In the genomic region with DNA sequence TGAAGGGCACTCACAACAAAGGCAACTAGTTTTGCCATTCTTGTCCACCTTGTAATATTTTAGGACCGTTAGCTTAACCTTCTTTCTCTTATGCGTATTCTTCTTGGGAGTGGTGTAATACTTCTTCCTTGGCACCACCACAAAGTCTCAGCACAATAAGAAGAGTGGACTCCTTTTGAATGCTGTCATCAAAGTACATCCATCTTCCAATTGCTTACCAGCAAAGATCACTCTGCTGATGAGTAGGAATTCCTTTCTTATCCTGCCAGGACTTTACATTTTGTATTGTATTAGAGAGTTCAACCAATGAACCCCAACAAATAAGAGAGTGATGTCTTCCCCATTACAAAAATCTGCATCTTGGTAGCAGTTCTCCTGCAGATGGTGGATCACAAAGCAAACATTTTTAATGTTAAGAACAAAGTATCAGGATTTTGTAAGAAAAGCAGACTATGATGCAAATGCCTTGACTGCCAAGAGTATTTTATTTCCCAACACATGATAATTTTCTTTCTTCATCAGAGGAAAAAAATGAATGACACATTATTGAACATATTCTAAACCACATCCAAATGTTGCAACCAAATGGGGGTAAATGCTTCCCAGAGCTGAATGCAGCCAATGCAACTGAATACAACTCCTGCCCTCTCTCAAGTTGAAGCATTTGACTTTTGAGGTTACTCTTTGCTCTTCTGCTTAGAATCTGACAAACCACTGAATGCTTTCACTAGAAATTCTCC, we compare ENCODE assay signal across 12 cellular contexts. TPM values are rescaled to one million over a fixed set of nuclear protein-coding genes. Genes with fewer than 3 reads are reported as not detected.
A peak's percentile ranks its signal among the peaks of the same experiment; 100 is the strongest.
DNase-seq lines count a peak whose midpoint lies in the region; ATAC-seq and TF ChIP-seq lines count a peak whose summit lies in the region.
"Had no signal": no experiment of that assay in that cellular context is flagged by ENCODE, and none has a peak within 500 bp of the region (broad histone marks: within the 10 kb centered on the region; RNA-seq: fewer than 3 reads in every experiment).

No MANE protein-coding gene starts in this region.

- H4K8ac ChIP-seq in mesendoderm (ENCODE audit: low read depth, low read length) = no peak overlapping the region

- DNase-seq in GM03348 (ENCODE audit: low spot score) = peak; percentile 83
- no peak for DNase-seq in RWPE2 (ENCODE audit: low spot score)
- DNase-seq in foreskin fibroblast = peak; percentile 93 to 95
- DNase-seq in gastrocnemius medialis = peak; percentile 12 to 33
- no peak for DNase-seq in mesendoderm
- DNase-seq in stimulated activated CD4-positive, alpha-beta T cell treated with anti-CD3 and anti-CD28 coated beads, Interleukin-4, amount 100 ng/mL, for 1 hour = no peak
- DNase-seq: NCI-H1436 had no signal

- H3K9me3 ChIP-seq in RWPE2 (ENCODE audit: severe bottlenecking) = no peaks in the 10 kb centered on the region
- H3K9me3 ChIP-seq in gastrocnemius medialis = no peaks in the 10 kb centered on the region

- ATAC-seq in RWPE2 (ENCODE audit: low read depth) (peak; percentile 85), gastrocnemius medialis (peak; percentile 61 to 62), esophagus mucosa (no peak), HG03442 (IDR thresholded peaks at IDR 0.05; ENCODE audit: unreplicated experiment) (no peak)

- no peak overlapping the region for H4K5ac ChIP-seq in mesendoderm (ENCODE audit: low read length)

- TF ChIP-seq CTCF in RWPE2 (IDR thresholded peaks at IDR 0.05; ENCODE audit: poor library complexity, severe bottlenecking) (no peak), foreskin fibroblast (IDR thresholded peaks at IDR 0.05; ENCODE audit: low read depth, low read length) (no peak), gastrocnemius medialis (IDR thresholded peaks at IDR 0.05 in 4 of 5, conservative IDR thresholded peaks at IDR 0.05 in 1 of 5) (no peak)

- no peak overlapping the region for H2BK5ac ChIP-seq in mesendoderm (ENCODE audit: low read length)

- no peak overlapping the region for H3K18ac ChIP-seq in mesendoderm (ENCODE audit: low read length)

- H3K79me1 ChIP-seq in mesendoderm (ENCODE audit: low read length) = no peaks in the 10 kb centered on the region

- H3K4ac ChIP-seq in mesendoderm (ENCODE audit: low read depth, low read length) = no peak overlapping the region

- no peaks in the 10 kb centered on the region for H3K36me3 ChIP-seq in RWPE2 (ENCODE audit: low read depth)
- no peaks in the 10 kb centered on the region for H3K36me3 ChIP-seq in gastrocnemius medialis
- no peaks in the 10 kb centered on the region for H3K36me3 ChIP-seq in mesendoderm (ENCODE audit: control insufficient read depth, insufficient read depth, low read length)

- H2BK120ac ChIP-seq in mesendoderm (ENCODE audit: low read depth, low read length) = no peak overlapping the region

- no peak overlapping the region for H3K56ac ChIP-seq in mesendoderm (ENCODE audit: low read length)

- in situ Hi-C loops in gastrocnemius medialis (cut with MboI; ENCODE audit: low sequenced_read_pairs in 4 of 4) = no loop called here

- no peak overlapping the region for H2AK5ac ChIP-seq in mesendoderm (ENCODE audit: low read length)

- H3K4me1 ChIP-seq in RWPE2 (ENCODE audit: insufficient read depth, poor library complexity, severe bottlenecking) = peaks cover 20% of the 10 kb centered on the region
- peaks cover 0 to 3% of the 10 kb centered on the region in 2 donors for H3K4me1 ChIP-seq in gastrocnemius medialis
- no peaks in the 10 kb centered on the region for H3K4me1 ChIP-seq in mesendoderm (ENCODE audit: control insufficient read depth, low read depth, low read length)

- H3K4me2 ChIP-seq in mesendoderm (ENCODE audit: low read length) = no peak overlapping the region

- no peak overlapping the region for H3K9ac ChIP-seq in mesendoderm (ENCODE audit: low read length)

- H3K23ac ChIP-seq in mesendoderm (ENCODE audit: low read length) = no peak overlapping the region

- WGBS in mesendoderm (ENCODE audit: extremely low coverage, insufficient coverage, low lambda C conversion rate) = no CpG with 5 or more reads among the region's 2 CpGs

- H3K27me3 ChIP-seq in RWPE2 (ENCODE audit: insufficient read depth, poor library complexity, severe bottlenecking) (no peaks in the 10 kb centered on the region), gastrocnemius medialis (no peaks in the 10 kb centered on the region), mesendoderm (ENCODE audit: insufficient read depth, low read length, poor library complexity) (no peaks in the 10 kb centered on the region)

- H3K27ac ChIP-seq in RWPE2 (ENCODE audit: poor library complexity, severe bottlenecking) (peak overlapping the region; percentile 63), gastrocnemius medialis (peak overlapping the region; percentile 29 to 72 (median 47)), mesendoderm (ENCODE audit: low read depth, low read length) (no peak overlapping the region)

- intact Hi-C loops in gastrocnemius medialis (cut with DNase I; ENCODE audit: low total_unique reads) = no loop called here

- H2BK15ac ChIP-seq in mesendoderm (replicated peaks; ENCODE audit: low read depth) = no peak overlapping the region

- H3K79me2 ChIP-seq in mesendoderm (ENCODE audit: control insufficient read depth, insufficient read depth, low read length) = no peaks in the 10 kb centered on the region

- H3K4me3 ChIP-seq in RWPE2 (ENCODE audit: severe bottlenecking) = no peak overlapping the region
- H3K4me3 ChIP-seq in foreskin fibroblast (ENCODE audit: low read depth in 1 of 2, low read length in 2 of 2) = peak overlapping the region in 1 of 2 donors; percentile 4
- H3K4me3 ChIP-seq in gastrocnemius medialis = no peak overlapping the region
- no peak overlapping the region for H3K4me3 ChIP-seq in mesendoderm (ENCODE audit: low read length)

- TF ChIP-seq POLR2A in gastrocnemius medialis (IDR thresholded peaks at IDR 0.05) = no peak

RNA-seq across cellular contexts. Expression of a gene that starts 5.1 kb away (rescaled TPM):
- 10 to 100 TPM; 35.3 to 74.3 (median 44.7) TPM for total RNA-seq in gastrocnemius medialis
- polyA plus RNA-seq in mesendoderm (2013, experiment 1 of 2) = 15.1 TPM
- 15.2 TPM for polyA plus RNA-seq in mesendoderm (2013, experiment 2 of 2)
- total RNA-seq in esophagus mucosa = 17.7 TPM

RNA-seq across cellular contexts. Expression of a gene that starts 5.4 kb away (rescaled TPM):
- not detected for total RNA-seq in gastrocnemius medialis
- polyA plus RNA-seq in mesendoderm (2013, experiment 1 of 2) = not detected
- not detected for polyA plus RNA-seq in mesendoderm (2013, experiment 2 of 2)
- not detected for total RNA-seq in esophagus mucosa
- total RNA-seq: endothelial cell of umbilical vein; T-helper 1 cell treated with Interleukin-12 subunit alpha and Interleukin-12 subunit beta and Interleukin-4 antibody, amounts not matched to agents 30 ng/mL and 1 ng/mL, for 36 hours had no signal
- polyA plus RNA-seq: endothelial cell of umbilical vein, neural cell had no signal

RNA-seq across cellular contexts. Expression of a gene that starts 44.7 kb away (rescaled TPM):
- total RNA-seq in gastrocnemius medialis (10 to 100 TPM; 13.7 to 20.8 (median 17.3) TPM), esophagus mucosa (24.3 TPM)
- 23.4 TPM for polyA plus RNA-seq in mesendoderm (2013, experiment 1 of 2)
- polyA plus RNA-seq in mesendoderm (2013, experiment 2 of 2) = 22.4 TPM

Comparison
In these comparisons a context has a peak if more than half of its experiments do, and no peak if none do; other contexts are left out.
1. DNase-seq: peak in GM03348 (single experiment), foreskin fibroblast (2 of 2) and gastrocnemius medialis (2 of 2); none in RWPE2 (single experiment), mesendoderm (single experiment) and stimulated activated CD4-positive, alpha-beta T cell treated with anti-CD3 and anti-CD28 coated beads, Interleukin-4, amount 100 ng/mL, for 1 hour (single experiment).
2. ATAC-seq: peak in RWPE2 (single experiment) and gastrocnemius medialis (2 of 2); none in esophagus mucosa (single experiment) and HG03442 (single experiment).